In genomic region chr6:30554962-30555361, GRCh38 we compare ENCODE assay signal across 8 cellular contexts. TPM values are rescaled to one million over a fixed set of nuclear protein-coding genes. Genes with fewer than 3 reads are reported as not detected.
DNase-seq lines count a peak whose midpoint lies in the region; ATAC-seq and TF ChIP-seq lines count a peak whose summit lies in the region.

No MANE protein-coding gene starts in this region.

- intact Hi-C loops in activated CD4-positive, alpha-beta T cell treated with anti-CD3 and anti-CD28 coated beads for 36 hours (cut with DNase I, micrococcal nuclease), result loop anchor here in 1 of 2 experiments (5.0 kb wide), 2 partner anchors 343 to 1622 kb away; partner anchors contain the start of genes AGPAT1, RNF5 and TRIM26

- DNase-seq in activated CD4-positive, alpha-beta T cell treated with anti-CD3 and anti-CD28 coated beads for 36 hours, result no peak
- DNase-seq in activated CD4-positive, alpha-beta T cell treated with anti-CD3 and anti-CD28 coated beads, Interleukin-2, amount 50 U/mL, for 48 hours, result no peak
- DNase-seq in kidney epithelial cell (ENCODE audit: low read depth) (no peak), hippocampal formation (lab: John Stamatoyannopoulos, UW) (no peak)
- no peak for DNase-seq in effector CD4-positive, alpha-beta T cell

- H3K4me3 Mint-ChIP-seq in activated CD4-positive, alpha-beta T cell treated with anti-CD3 and anti-CD28 coated beads for 36 hours, result peak overlapping the region; percentile 97

- no peaks in the 10 kb centered on the region for H3K27me3 ChIP-seq in kidney epithelial cell (ENCODE audit: control insufficient read depth, insufficient read depth, low read length)

- no peak for TF ChIP-seq CTCF in kidney epithelial cell (IDR thresholded peaks at IDR 0.05; ENCODE audit: insufficient read depth, low read length, poor library complexity, severe bottlenecking)

- no peaks in the 10 kb centered on the region for H3K27me3 Mint-ChIP-seq in activated CD4-positive, alpha-beta T cell treated with anti-CD3 and anti-CD28 coated beads for 36 hours

- ATAC-seq in activated CD4-positive, alpha-beta T cell treated with anti-CD3 and anti-CD28 coated beads for 36 hours, result no peak
- ATAC-seq in GM18873 (IDR thresholded peaks at IDR 0.05; ENCODE audit: low FRiP score, unreplicated experiment), result no peak

- peak overlapping the region; percentile 26 for H3K27ac ChIP-seq in angular gyrus (ENCODE audit: low read depth, low read length)
- peak overlapping the region; percentile 95 for H3K27ac ChIP-seq in temporal lobe (ENCODE audit: low read depth, low read length)

- H3K36me3 ChIP-seq in kidney epithelial cell (ENCODE audit: control insufficient read depth, insufficient read depth, low read length), result peaks cover 2% of the 10 kb centered on the region

- H3K27ac Mint-ChIP-seq in activated CD4-positive, alpha-beta T cell treated with anti-CD3 and anti-CD28 coated beads for 36 hours, result peak overlapping the region; percentile 79

- H3K4me1 Mint-ChIP-seq in activated CD4-positive, alpha-beta T cell treated with anti-CD3 and anti-CD28 coated beads for 36 hours, result peaks cover 30% of the 10 kb centered on the region

- peaks cover 75% of the 10 kb centered on the region for H3K36me3 Mint-ChIP-seq in activated CD4-positive, alpha-beta T cell treated with anti-CD3 and anti-CD28 coated beads for 36 hours (ENCODE audit: low read depth)

- no peaks in the 10 kb centered on the region for H3K9me3 Mint-ChIP-seq in activated CD4-positive, alpha-beta T cell treated with anti-CD3 and anti-CD28 coated beads for 36 hours (ENCODE audit: low read depth)

- CTCF ChIA-PET in activated CD4-positive, alpha-beta T cell treated with anti-CD3 and anti-CD28 coated beads for 36 hours (lab: Charles Lee), result interaction anchor here (0.7 to 10.6 kb wide), 5 partner anchors 11 to 127 kb away, joined by 3 to 104 read pairs (median 7); no protein-coding TSS in a partner anchor

- POLR2A ChIA-PET in activated CD4-positive, alpha-beta T cell treated with anti-CD3 and anti-CD28 coated beads for 36 hours (lab: Charles Lee), result interaction anchor here (1.0 to 2.9 kb wide), 5 partner anchors 10 to 162 kb away, joined by 3 to 10 read pairs (median 3); partner anchors contain the start of genes ABCF1 and MDC1

- H3K4me3 ChIP-seq in kidney epithelial cell (ENCODE audit: low read depth, low read length), result peak overlapping the region; percentile 67

RNA-seq across cellular contexts. Expression of gene GNL1, which starts 1.3 kb away (rescaled TPM):
- total RNA-seq in activated CD4-positive, alpha-beta T cell treated with anti-CD3 and anti-CD28 coated beads for 36 hours, result 100 to 1,000 TPM in 1 of 2 experiments, 10 to 100 TPM in 1; 91.3 to 104 TPM
- total RNA-seq in kidney epithelial cell, result 31.1 and 36.7 TPM in 2 replicates
- total RNA-seq in temporal lobe, result 27.8 TPM

RNA-seq across cellular contexts. Expression of gene PRR3, which starts 2.1 kb away (rescaled TPM):
- 10 to 100 TPM; 29.4 to 45.8 TPM for total RNA-seq in activated CD4-positive, alpha-beta T cell treated with anti-CD3 and anti-CD28 coated beads for 36 hours
- total RNA-seq in kidney epithelial cell (8.6 and 10.1 TPM in 2 replicates), temporal lobe (7.6 TPM)

RNA-seq across cellular contexts. Expression of gene ABCF1, which starts 16.3 kb away (rescaled TPM):
- total RNA-seq in activated CD4-positive, alpha-beta T cell treated with anti-CD3 and anti-CD28 coated beads for 36 hours, result 100 to 1,000 TPM in 1 of 2 experiments, 10 to 100 TPM in 1; 100.0 to 105 TPM
- total RNA-seq in kidney epithelial cell (46.3 and 57.7 TPM in 2 replicates), temporal lobe (17.7 TPM)
